ENCODE assay signal across 1 cellular context in the genomic region with DNA sequence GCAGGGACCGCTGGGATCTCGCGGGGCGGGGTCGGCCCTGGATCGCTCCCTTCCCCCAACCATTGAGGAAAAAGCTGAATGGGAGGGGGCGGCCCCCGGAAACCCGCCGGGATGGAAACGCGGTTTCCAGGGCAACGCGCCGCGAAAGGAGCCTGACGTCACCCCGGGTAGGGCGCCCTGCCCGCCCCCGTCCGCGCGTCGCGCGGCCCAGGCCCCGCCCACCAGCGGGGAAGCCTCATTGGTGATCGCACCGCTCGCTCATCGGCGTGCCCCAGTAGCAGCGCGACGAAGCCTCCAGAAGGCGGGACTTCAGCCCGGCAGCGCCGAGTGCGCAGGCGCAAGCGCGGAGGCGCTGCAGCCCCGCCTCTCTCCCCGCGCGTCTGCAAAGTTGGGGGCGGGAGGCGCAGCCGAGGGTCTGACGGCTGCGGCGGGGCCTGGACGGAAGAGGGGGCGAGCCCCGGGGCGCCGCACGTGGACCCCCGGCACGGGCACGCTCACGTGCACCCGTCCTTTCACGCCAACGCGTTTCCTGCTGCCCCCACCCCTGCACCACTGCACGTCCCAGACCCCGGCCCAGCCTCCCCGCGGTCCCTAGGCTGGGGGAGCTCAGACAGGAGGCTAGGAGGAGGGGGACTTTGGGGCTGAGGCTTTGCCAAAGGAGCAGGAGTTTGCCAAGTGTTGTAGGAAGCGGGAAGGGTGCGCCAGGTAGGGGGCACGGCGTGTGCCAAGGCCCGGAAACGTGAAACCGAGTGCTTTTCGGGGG.
TF ChIP-seq lines count a peak whose summit lies in the region.

No MANE protein-coding gene starts in this region.

TF ChIP-seq in A549, 52 proteins besides CTCF, POLR2A, EP300 and RAD21 (continued from another document):
- TF ChIP-seq, protein P1, sequence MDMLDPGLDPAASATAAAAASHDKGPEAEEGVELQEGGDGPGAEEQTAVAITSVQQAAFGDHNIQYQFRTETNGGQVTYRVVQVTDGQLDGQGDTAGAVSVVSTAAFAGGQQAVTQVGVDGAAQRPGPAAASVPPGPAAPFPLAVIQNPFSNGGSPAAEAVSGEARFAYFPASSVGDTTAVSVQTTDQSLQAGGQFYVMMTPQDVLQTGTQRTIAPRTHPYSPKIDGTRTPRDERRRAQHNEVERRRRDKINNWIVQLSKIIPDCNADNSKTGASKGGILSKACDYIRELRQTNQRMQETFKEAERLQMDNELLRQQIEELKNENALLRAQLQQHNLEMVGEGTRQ (IDR thresholded peaks at IDR 0.05): no peak
- TF ChIP-seq FOSB (CRISPR knock-in tag; IDR thresholded peaks at IDR 0.05) (peak; percentile 82), KDM1A (IDR thresholded peaks at IDR 0.05; ENCODE audit: low read depth) (no peak), RFX5 (IDR thresholded peaks at IDR 0.05) (no peak), HOXB5 (CRISPR knock-in tag; IDR thresholded peaks at IDR 0.05) (no peak), ZSCAN20 (CRISPR knock-in tag; IDR thresholded peaks at IDR 0.05) (no peak), SREBF2 (IDR thresholded peaks at IDR 0.05) (no peak), RNF2 (IDR thresholded peaks at IDR 0.05; ENCODE audit: borderline replicate concordance, low read depth) (no peak), EHF (CRISPR knock-in tag; IDR thresholded peaks at IDR 0.05) (no peak), MYC (IDR thresholded peaks at IDR 0.05; ENCODE audit: borderline replicate concordance, low read length) (peak; percentile 66; the same call in 1 of the 2 replicates), HOXA7 (CRISPR knock-in tag; IDR thresholded peaks at IDR 0.05) (no peak), CBX2 (IDR thresholded peaks at IDR 0.05; ENCODE audit: borderline replicate concordance, low read depth) (no peak), NR3C1 (IDR thresholded peaks at IDR 0.05) (no peak), HEYL (CRISPR knock-in tag; IDR thresholded peaks at IDR 0.05) (no peak), NFE2L2 (conservative IDR thresholded peaks at IDR 0.05; ENCODE audit: low read length) (no peak), CHD2 (IDR thresholded peaks at IDR 0.05; ENCODE audit: low read length, partially characterized antibody) (no peak), SMC3 (IDR thresholded peaks at IDR 0.05) (no peak), EHMT2 (IDR thresholded peaks at IDR 0.05; ENCODE audit: low read depth) (no peak), RARB (CRISPR knock-in tag; IDR thresholded peaks at IDR 0.05) (no peak), ZFP36 (IDR thresholded peaks at IDR 0.05; ENCODE audit: borderline replicate concordance, partially characterized antibody) (no peak), CBX8 (IDR thresholded peaks at IDR 0.05) (no peak), ESRRA (IDR thresholded peaks at IDR 0.05; ENCODE audit: borderline replicate concordance, low read length) (no peak), BHLHE40 (IDR thresholded peaks at IDR 0.05; ENCODE audit: low read depth, low read length) (peak; percentile 55; the same call in 1 of the 2 replicates)
- TF ChIP-seq, protein P2, sequence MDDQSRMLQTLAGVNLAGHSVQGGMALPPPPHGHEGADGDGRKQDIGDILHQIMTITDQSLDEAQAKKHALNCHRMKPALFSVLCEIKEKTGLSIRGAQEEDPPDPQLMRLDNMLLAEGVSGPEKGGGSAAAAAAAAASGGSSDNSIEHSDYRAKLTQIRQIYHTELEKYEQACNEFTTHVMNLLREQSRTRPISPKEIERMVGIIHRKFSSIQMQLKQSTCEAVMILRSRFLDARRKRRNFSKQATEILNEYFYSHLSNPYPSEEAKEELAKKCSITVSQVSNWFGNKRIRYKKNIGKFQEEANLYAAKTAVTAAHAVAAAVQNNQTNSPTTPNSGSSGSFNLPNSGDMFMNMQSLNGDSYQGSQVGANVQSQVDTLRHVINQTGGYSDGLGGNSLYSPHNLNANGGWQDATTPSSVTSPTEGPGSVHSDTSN (IDR thresholded peaks at IDR 0.05): peak; percentile 95
- TF ChIP-seq, protein P3, sequence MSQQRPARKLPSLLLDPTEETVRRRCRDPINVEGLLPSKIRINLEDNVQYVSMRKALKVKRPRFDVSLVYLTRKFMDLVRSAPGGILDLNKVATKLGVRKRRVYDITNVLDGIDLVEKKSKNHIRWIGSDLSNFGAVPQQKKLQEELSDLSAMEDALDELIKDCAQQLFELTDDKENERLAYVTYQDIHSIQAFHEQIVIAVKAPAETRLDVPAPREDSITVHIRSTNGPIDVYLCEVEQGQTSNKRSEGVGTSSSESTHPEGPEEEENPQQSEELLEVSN (IDR thresholded peaks at IDR 0.05; ENCODE audit: borderline replicate concordance, low read depth): no peak
- TF ChIP-seq, protein P4, sequence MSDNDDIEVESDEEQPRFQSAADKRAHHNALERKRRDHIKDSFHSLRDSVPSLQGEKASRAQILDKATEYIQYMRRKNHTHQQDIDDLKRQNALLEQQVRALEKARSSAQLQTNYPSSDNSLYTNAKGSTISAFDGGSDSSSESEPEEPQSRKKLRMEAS (IDR thresholded peaks at IDR 0.05): peak; percentile 25; the same call in 1 of the 2 replicates
